In the genomic region with DNA sequence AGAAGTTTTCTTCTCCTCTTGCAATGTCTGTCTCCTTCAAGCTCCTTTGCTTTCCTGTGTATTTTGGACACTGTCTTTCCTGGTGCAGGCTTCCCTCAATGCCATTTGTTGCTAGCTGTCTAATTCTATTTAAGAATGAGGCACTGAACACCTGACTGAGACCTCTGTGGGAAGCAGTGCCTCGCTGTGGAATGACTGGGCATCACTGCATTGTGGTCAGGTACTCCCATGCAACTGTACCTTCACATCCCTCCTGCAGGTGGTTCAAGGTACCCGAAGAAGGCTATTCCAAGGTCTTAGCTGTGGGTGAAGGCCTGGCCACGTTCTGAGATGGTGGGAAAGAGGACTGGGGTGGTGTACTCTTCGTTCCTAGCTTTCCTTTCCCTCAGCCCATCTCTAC, we compare ENCODE assay signal across 1 cellular context.
TF ChIP-seq lines count a peak whose summit lies in the region.

No MANE protein-coding gene starts in this region.

TF ChIP-seq in GM23338, 12 proteins besides CTCF, POLR2A, EP300 and RAD21:
- TF ChIP-seq ZNF462 (CRISPR knock-in tag; IDR thresholded peaks at IDR 0.05) (no peak), NANOG (IDR thresholded peaks at IDR 0.05; ENCODE audit: borderline replicate concordance) (no peak), ZNF331 (CRISPR knock-in tag; IDR thresholded peaks at IDR 0.05; ENCODE audit: low read depth) (no peak), POLR2AphosphoS5 (IDR thresholded peaks at IDR 0.05; ENCODE audit: low read depth) (no peak)
- TF ChIP-seq, protein P1, sequence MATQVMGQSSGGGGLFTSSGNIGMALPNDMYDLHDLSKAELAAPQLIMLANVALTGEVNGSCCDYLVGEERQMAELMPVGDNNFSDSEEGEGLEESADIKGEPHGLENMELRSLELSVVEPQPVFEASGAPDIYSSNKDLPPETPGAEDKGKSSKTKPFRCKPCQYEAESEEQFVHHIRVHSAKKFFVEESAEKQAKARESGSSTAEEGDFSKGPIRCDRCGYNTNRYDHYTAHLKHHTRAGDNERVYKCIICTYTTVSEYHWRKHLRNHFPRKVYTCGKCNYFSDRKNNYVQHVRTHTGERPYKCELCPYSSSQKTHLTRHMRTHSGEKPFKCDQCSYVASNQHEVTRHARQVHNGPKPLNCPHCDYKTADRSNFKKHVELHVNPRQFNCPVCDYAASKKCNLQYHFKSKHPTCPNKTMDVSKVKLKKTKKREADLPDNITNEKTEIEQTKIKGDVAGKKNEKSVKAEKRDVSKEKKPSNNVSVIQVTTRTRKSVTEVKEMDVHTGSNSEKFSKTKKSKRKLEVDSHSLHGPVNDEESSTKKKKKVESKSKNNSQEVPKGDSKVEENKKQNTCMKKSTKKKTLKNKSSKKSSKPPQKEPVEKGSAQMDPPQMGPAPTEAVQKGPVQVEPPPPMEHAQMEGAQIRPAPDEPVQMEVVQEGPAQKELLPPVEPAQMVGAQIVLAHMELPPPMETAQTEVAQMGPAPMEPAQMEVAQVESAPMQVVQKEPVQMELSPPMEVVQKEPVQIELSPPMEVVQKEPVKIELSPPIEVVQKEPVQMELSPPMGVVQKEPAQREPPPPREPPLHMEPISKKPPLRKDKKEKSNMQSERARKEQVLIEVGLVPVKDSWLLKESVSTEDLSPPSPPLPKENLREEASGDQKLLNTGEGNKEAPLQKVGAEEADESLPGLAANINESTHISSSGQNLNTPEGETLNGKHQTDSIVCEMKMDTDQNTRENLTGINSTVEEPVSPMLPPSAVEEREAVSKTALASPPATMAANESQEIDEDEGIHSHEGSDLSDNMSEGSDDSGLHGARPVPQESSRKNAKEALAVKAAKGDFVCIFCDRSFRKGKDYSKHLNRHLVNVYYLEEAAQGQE (IDR thresholded peaks at IDR 0.05; ENCODE audit: unreplicated experiment), result no peak
